11 cellular contexts compared by ENCODE assay signal in the genomic region with DNA sequence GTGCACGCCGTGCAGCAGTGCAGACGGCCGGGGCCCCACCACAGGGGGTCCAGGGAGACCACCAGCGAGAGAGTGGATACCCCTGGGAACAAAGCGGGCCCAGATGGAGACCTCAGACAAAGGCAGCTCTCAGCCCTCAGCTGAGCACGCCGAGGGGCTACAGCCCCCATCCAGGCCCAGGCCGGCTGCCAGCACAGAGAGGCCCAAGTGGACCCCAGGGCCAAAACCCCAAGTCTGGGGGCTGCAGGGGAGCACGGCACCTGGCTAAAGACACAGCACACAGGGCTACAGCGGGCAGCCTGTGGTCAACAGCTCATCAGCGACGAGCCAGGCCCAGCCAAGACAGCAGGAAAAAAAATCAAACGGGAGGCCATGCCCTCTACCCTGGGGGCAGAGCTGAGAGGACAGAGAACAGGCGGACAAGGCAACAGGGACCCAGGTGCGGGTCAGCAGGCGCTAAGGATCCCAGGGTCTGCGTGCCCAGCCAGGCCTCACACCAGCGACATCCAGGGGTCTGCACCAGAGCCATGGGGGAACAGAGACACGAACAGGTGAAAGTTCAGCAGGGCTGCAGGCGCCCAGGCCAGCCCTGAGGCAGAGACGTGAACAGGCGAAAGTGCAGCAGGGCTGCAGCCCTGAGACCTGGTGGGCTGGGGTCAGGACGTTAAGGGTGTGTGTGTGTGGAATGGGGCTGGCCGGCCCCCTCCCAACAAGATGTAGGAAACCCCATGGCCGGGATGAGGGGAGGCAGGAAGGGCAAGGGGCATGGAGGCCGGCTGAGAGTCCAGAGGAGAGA. TPM values are rescaled to one million over a fixed set of nuclear protein-coding genes. Genes with fewer than 3 reads are reported as not detected.
A peak's percentile ranks its signal among the peaks of the same experiment; 100 is the strongest.
DNase-seq lines count a peak whose midpoint lies in the region; ATAC-seq and TF ChIP-seq lines count a peak whose summit lies in the region.
"Had no signal": no experiment of that assay in that cellular context is flagged by ENCODE, and none has a peak within 500 bp of the region (broad histone marks: within the 10 kb centered on the region; RNA-seq: fewer than 3 reads in every experiment).

No MANE protein-coding gene starts in this region.

- intact Hi-C loops in activated CD4-positive, alpha-beta memory T cell treated with anti-CD3 and anti-CD28 coated beads for 36 hours (cut with micrococcal nuclease), result no loop called here
- intact Hi-C loops in tibial artery (cut with DNase I; ENCODE audit: low total_unique reads), result loop anchor here (2.0 to 5.0 kb wide), 2 partner anchors 29 to 34 kb away; a partner anchor contains a TSS

- H3K27ac ChIP-seq in cingulate gyrus (ENCODE audit: low read depth, low read length), result peak overlapping the region; percentile 39
- peak overlapping the region; percentile 61 to 65 for H3K27ac ChIP-seq in tibial artery
- H3K27ac ChIP-seq in foreskin keratinocyte, result no peak overlapping the region
- H3K27ac ChIP-seq: colonic mucosa, VCaP had no signal

- H3K36me3 Mint-ChIP-seq in activated CD4-positive, alpha-beta memory T cell treated with anti-CD3 and anti-CD28 coated beads for 36 hours, result peaks cover 40% of the 10 kb centered on the region
- H3K36me3 Mint-ChIP-seq in activated CD4-positive, alpha-beta memory T cell treated with anti-CD3 and anti-CD28 coated beads, Interleukin-2, amount 10 ng/mL, durations not matched to agents 7 days and 5 days (ENCODE audit: low read depth), result peaks cover 68% of the 10 kb centered on the region
- H3K36me3 Mint-ChIP-seq in naive B cell, result peaks cover 12 to 18% of the 10 kb centered on the region in 2 donors

- peak overlapping the region; percentile 71 for H3K27ac Mint-ChIP-seq in activated CD4-positive, alpha-beta memory T cell treated with anti-CD3 and anti-CD28 coated beads for 36 hours
- no peak overlapping the region for H3K27ac Mint-ChIP-seq in activated CD4-positive, alpha-beta memory T cell treated with anti-CD3 and anti-CD28 coated beads, Interleukin-2, amount 10 ng/mL, durations not matched to agents 7 days and 5 days
- peak overlapping the region in 5 of 6 donors; percentile 56 to 88 (median 73) for H3K27ac Mint-ChIP-seq in naive B cell

- POLR2A ChIA-PET in activated CD4-positive, alpha-beta memory T cell treated with anti-CD3 and anti-CD28 coated beads for 36 hours (lab: Charles Lee), result no interaction called here
- POLR2A ChIA-PET in activated CD4-positive, alpha-beta memory T cell treated with anti-CD3 and anti-CD28 coated beads, Interleukin-2, amount 10 ng/mL, durations not matched to agents 7 days and 5 days (lab: Charles Lee), result no interaction called here

- no peaks in the 10 kb centered on the region for H3K27me3 ChIP-seq in tibial artery
- peaks cover 2% of the 10 kb centered on the region for H3K27me3 ChIP-seq in foreskin keratinocyte
- H3K27me3 ChIP-seq: colonic mucosa had no signal

- CTCF ChIA-PET in activated CD4-positive, alpha-beta memory T cell treated with anti-CD3 and anti-CD28 coated beads for 36 hours (lab: Charles Lee), result no interaction called here
- CTCF ChIA-PET in activated CD4-positive, alpha-beta memory T cell treated with anti-CD3 and anti-CD28 coated beads, Interleukin-2, amount 10 ng/mL, durations not matched to agents 7 days and 5 days (lab: Charles Lee), result no interaction called here

- H3K36me3 ChIP-seq in tibial artery, result no peaks in the 10 kb centered on the region
- H3K36me3 ChIP-seq: colonic mucosa had no signal

- TF ChIP-seq CTCF in tibial artery (IDR thresholded peaks at IDR 0.05), result no peak
- no peak for TF ChIP-seq CTCF in foreskin keratinocyte (conservative IDR thresholded peaks at IDR 0.05)

- no peak overlapping the region for H3K4me3 Mint-ChIP-seq in activated CD4-positive, alpha-beta memory T cell treated with anti-CD3 and anti-CD28 coated beads for 36 hours
- no peak overlapping the region for H3K4me3 Mint-ChIP-seq in activated CD4-positive, alpha-beta memory T cell treated with anti-CD3 and anti-CD28 coated beads, Interleukin-2, amount 10 ng/mL, durations not matched to agents 7 days and 5 days
- peak overlapping the region in 1 of 8 donors; percentile 24 for H3K4me3 Mint-ChIP-seq in naive B cell

- H3K4me1 ChIP-seq in tibial artery (peaks cover 0 to 33% (median 28%) of the 10 kb centered on the region in 4 donors), foreskin keratinocyte (no peaks in the 10 kb centered on the region)
- H3K4me1 ChIP-seq: colonic mucosa had no signal

- no peak for DNase-seq in activated CD4-positive, alpha-beta memory T cell treated with anti-CD3 and anti-CD28 coated beads for 36 hours
- DNase-seq in activated CD4-positive, alpha-beta memory T cell treated with anti-CD3 and anti-CD28 coated beads, Interleukin-2, amount 10 ng/mL, durations not matched to agents 7 days and 5 days, result no peak
- DNase-seq in naive B cell (no peak), tibial artery (peak; percentile 18 to 63), SHP77 treated with DMSO at 0.1 percent for 48 hours (lab: John Stamatoyannopoulos, UW) (no peak), foreskin keratinocyte (no peak)
- DNase-seq: colonic mucosa had no signal

- no peaks in the 10 kb centered on the region for H3K9me3 ChIP-seq in tibial artery
- H3K9me3 ChIP-seq: colonic mucosa had no signal

- no peak overlapping the region for H3K4me3 ChIP-seq in tibial artery
- H3K4me3 ChIP-seq: colonic mucosa had no signal

- H3K4me1 Mint-ChIP-seq in activated CD4-positive, alpha-beta memory T cell treated with anti-CD3 and anti-CD28 coated beads for 36 hours (ENCODE audit: low read depth), result peaks cover 72% of the 10 kb centered on the region
- peaks cover 16% of the 10 kb centered on the region for H3K4me1 Mint-ChIP-seq in activated CD4-positive, alpha-beta memory T cell treated with anti-CD3 and anti-CD28 coated beads, Interleukin-2, amount 10 ng/mL, durations not matched to agents 7 days and 5 days
- H3K4me1 Mint-ChIP-seq in naive B cell, result peaks cover 42 to 54% (median 49%) of the 10 kb centered on the region in 3 donors

- peaks cover 30% of the 10 kb centered on the region for H3K9me3 Mint-ChIP-seq in activated CD4-positive, alpha-beta memory T cell treated with anti-CD3 and anti-CD28 coated beads for 36 hours
- peaks cover 26% of the 10 kb centered on the region for H3K9me3 Mint-ChIP-seq in activated CD4-positive, alpha-beta memory T cell treated with anti-CD3 and anti-CD28 coated beads, Interleukin-2, amount 10 ng/mL, durations not matched to agents 7 days and 5 days
- H3K9me3 Mint-ChIP-seq in naive B cell, result peaks cover 6 to 16% (median 11%) of the 10 kb centered on the region in 7 donors

- ATAC-seq in naive B cell (ENCODE audit: low read depth in 2 of 2), result no peak
- no peak for ATAC-seq in foreskin keratinocyte
- ATAC-seq in GM19035 (IDR thresholded peaks at IDR 0.05; ENCODE audit: unreplicated experiment), result no peak
- ATAC-seq: HCT116 had no signal

- no peaks in the 10 kb centered on the region for H3K27me3 Mint-ChIP-seq in activated CD4-positive, alpha-beta memory T cell treated with anti-CD3 and anti-CD28 coated beads for 36 hours
- H3K27me3 Mint-ChIP-seq in activated CD4-positive, alpha-beta memory T cell treated with anti-CD3 and anti-CD28 coated beads, Interleukin-2, amount 10 ng/mL, durations not matched to agents 7 days and 5 days, result no peaks in the 10 kb centered on the region
- no peaks in the 10 kb centered on the region for H3K27me3 Mint-ChIP-seq in naive B cell

RNA-seq across cellular contexts. Expression of a gene that starts 34.3 kb away (rescaled TPM):
- 10 to 100 TPM; 45.9 to 49.3 TPM for total RNA-seq in activated CD4-positive, alpha-beta memory T cell treated with anti-CD3 and anti-CD28 coated beads for 36 hours
- 10 to 100 TPM; 97.2 to 99.3 TPM for total RNA-seq in activated CD4-positive, alpha-beta memory T cell treated with anti-CD3 and anti-CD28 coated beads, Interleukin-2, amount 10 ng/mL, durations not matched to agents 7 days and 5 days
- 10 to 100 TPM; 17.1 to 41.9 (median 28.8) TPM for polyA plus RNA-seq in naive B cell (ENCODE audit: low read depth in 6 of 6)
- 7.7 and 9.2 TPM in 2 replicates for total RNA-seq in foreskin keratinocyte
- polyA plus RNA-seq in foreskin keratinocyte, result 4.1 and 4.8 TPM in 2 replicates

Comparison
In these comparisons a context has a peak if more than half of its experiments do, and no peak if none do; other contexts are left out.
1. DNase-seq: peak in tibial artery (2 of 2); none in activated CD4-positive, alpha-beta memory T cell treated with anti-CD3 and anti-CD28 coated beads for 36 hours (single experiment), activated CD4-positive, alpha-beta memory T cell treated with anti-CD3 and anti-CD28 coated beads, Interleukin-2, amount 10 ng/mL, durations not matched to agents 7 days and 5 days (single experiment), naive B cell (single experiment), SHP77 treated with DMSO at 0.1 percent for 48 hours (single experiment) and foreskin keratinocyte (0 of 2).